In the genomic region with DNA sequence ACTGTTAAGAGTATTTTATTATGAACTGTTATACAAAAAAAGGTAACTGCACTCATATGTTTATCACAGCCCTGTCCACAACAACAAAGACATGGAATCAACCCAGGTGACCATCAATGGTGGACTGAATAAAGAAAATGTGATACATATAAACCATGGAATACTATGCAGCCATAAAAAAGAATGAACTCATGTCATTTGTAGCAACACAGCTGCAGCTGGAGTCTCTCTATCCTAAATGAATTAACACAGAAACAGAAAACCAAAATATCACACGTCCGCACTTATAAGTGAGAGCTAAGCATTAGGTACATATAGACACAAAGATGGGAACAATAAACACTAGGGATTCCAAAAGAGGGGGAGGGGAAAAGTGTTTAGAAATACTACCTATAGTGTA, we compare ENCODE assay signal across 25 cellular contexts.
"Had no signal": no experiment of that assay in that cellular context is flagged by ENCODE, and none has a peak within 500 bp of the region (broad histone marks: within the 10 kb centered on the region; RNA-seq: fewer than 3 reads in every experiment).

No MANE protein-coding gene starts in this region.

- H3K36me3 ChIP-seq: colonic mucosa, heart left ventricle, lower lobe of right lung, right atrium auricular region, suprapubic skin, tibial artery, upper lobe of right lung, WERI-Rb-1 had no signal

- H3K27me3 Mint-ChIP-seq: activated CD4-positive, alpha-beta T cell treated with anti-CD3 and anti-CD28 coated beads, Interleukin-2, amount 10 ng/mL, durations not matched to agents 24 days and 14 days had no signal

- FAIRE-seq: TTC549 had no signal

- H3K36me3 Mint-ChIP-seq: activated CD4-positive, alpha-beta memory T cell treated with anti-CD3 and anti-CD28 coated beads for 36 hours; naive thymus-derived CD8-positive, alpha-beta T cell had no signal

- H3K27ac ChIP-seq: colonic mucosa, heart left ventricle, left lung, lower lobe of right lung, right atrium auricular region, suprapubic skin, tibial artery, upper lobe of right lung, WERI-Rb-1 had no signal

- H3K9me3 ChIP-seq: colonic mucosa, heart left ventricle, left lung, lower lobe of right lung, right atrium auricular region, suprapubic skin, tibial artery, upper lobe of right lung had no signal

- ATAC-seq: heart left ventricle; lower lobe of right lung; naive thymus-derived CD8-positive, alpha-beta T cell; upper lobe of right lung had no signal

- H3K4me1 ChIP-seq: colonic mucosa, heart left ventricle, left lung, lower lobe of right lung, right atrium auricular region, suprapubic skin, tibial artery, upper lobe of right lung had no signal

- H3K27me3 ChIP-seq: colonic mucosa, heart left ventricle, left lung, right atrium auricular region, tibial artery, upper lobe of right lung had no signal

- H3K4me3 Mint-ChIP-seq: activated CD4-positive, alpha-beta memory T cell treated with anti-CD3 and anti-CD28 coated beads for 36 hours; activated CD4-positive, alpha-beta T cell treated with anti-CD3 and anti-CD28 coated beads, Interleukin-2, amount 10 ng/mL, durations not matched to agents 24 days and 14 days; activated T-cell treated with anti-CD3 and anti-CD28 coated beads, Interleukin-2, amount 50 U/mL, for 24 hours; naive thymus-derived CD8-positive, alpha-beta T cell; neural crest cell had no signal

- H3K4me3 ChIP-seq: colonic mucosa, heart left ventricle, left lung, lower lobe of right lung, right atrium auricular region, suprapubic skin, tibial artery, upper lobe of right lung had no signal

- H3K27ac Mint-ChIP-seq: activated CD4-positive, alpha-beta memory T cell treated with anti-CD3 and anti-CD28 coated beads for 36 hours; activated CD4-positive, alpha-beta T cell treated with anti-CD3 and anti-CD28 coated beads, Interleukin-2, amount 10 ng/mL, durations not matched to agents 24 days and 14 days; naive thymus-derived CD8-positive, alpha-beta T cell had no signal

- H3K9me3 Mint-ChIP-seq: activated CD4-positive, alpha-beta memory T cell treated with anti-CD3 and anti-CD28 coated beads for 36 hours; activated CD4-positive, alpha-beta T cell treated with anti-CD3 and anti-CD28 coated beads, Interleukin-2, amount 10 ng/mL, durations not matched to agents 24 days and 14 days had no signal

- DNase-seq: activated CD4-positive, alpha-beta memory T cell treated with anti-CD3 and anti-CD28 coated beads for 36 hours; activated CD4-positive, alpha-beta T cell treated with anti-CD3 and anti-CD28 coated beads, Interleukin-2, amount 10 ng/mL, durations not matched to agents 24 days and 14 days; activated CD4-positive, CD25-positive, alpha-beta regulatory T cell treated with anti-CD3 and anti-CD28 coated beads, Interleukin-2, amount 50 U/mL, for 72 hours; activated CD8-positive, alpha-beta memory T cell treated with anti-CD3 and anti-CD28 coated beads, Interleukin-2, amount 50 U/mL, for 48 hours; activated gamma-delta T cell; activated naive CD4-positive, alpha-beta T cell treated with anti-CD3 and anti-CD28 coated beads, Interleukin-2, amount 50 U/mL, for 16 hours; activated T-cell treated with anti-CD3 and anti-CD28 coated beads, Interleukin-2, amount 50 U/mL, for 24 hours; amniotic stem cell; colonic mucosa; effector CD8-positive, alpha-beta T cell; heart left ventricle; hypothalamus; left lung; lower lobe of right lung; naive thymus-derived CD8-positive, alpha-beta T cell; nucleus accumbens; stimulated activated naive CD4-positive, alpha-beta T cell; T-helper 9 cell; tibial artery; upper lobe of right lung; WERI-Rb-1 had no signal
